22 cellular contexts compared by ENCODE assay signal in the genomic region with DNA sequence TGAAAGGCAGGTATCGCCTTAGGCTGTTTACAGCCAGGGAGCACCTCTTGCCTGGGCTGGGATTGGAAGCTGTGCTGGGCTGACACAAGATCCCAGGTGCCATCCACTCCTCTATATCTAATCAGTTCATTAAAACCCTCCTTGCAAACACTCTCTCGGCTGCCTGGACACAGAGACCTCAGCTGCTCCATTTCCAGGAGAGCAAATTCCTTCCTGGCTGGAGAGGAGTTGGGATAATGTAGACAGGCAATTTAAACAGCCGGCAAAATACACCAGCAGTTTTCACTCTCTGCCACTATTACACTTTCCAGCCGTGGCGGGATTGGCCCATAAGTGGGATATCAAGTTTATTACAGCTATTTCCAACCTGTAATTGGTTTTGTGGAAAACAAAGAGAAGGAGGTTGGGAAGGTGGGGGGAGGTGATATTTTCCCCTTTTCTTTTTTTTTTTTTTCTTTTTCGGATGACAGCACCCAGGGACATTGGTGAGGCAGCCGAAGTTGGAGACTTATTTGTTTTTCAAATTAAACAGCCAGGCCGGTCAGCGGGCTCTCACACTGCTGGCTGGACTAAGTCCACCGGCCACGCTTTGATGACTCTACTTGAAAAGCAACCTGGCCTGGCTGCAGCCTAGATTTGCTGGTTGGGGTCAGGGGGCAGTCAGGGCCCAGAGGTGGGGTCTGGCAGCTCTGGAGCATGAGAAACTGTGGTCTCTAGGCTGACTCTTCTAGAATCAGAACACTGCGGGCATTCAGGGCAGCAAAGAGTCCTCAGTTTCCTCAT.
DNase-seq lines count a peak whose midpoint lies in the region; FAIRE-seq and TF ChIP-seq lines count a peak whose summit lies in the region.
"Had no signal": no experiment of that assay in that cellular context is flagged by ENCODE, and none has a peak within 500 bp of the region (broad histone marks: within the 10 kb centered on the region; RNA-seq: fewer than 3 reads in every experiment).

No MANE protein-coding gene starts in this region.

- FAIRE-seq in RCC 7860 (lab: Jason Lieb, UNC): no peak
- FAIRE-seq: bronchial epithelial cell, urothelium cell line had no signal

- H3K4me2 ChIP-seq in Karpas-422 (ENCODE audit: low read depth, low read length, poor library complexity, severe bottlenecking): peak overlapping the region; percentile 16

- H3K27me3 Mint-ChIP-seq in nephron (ENCODE audit: low read depth): peaks cover 86% of the 10 kb centered on the region

- intact Hi-C loops in head of caudate nucleus (cut with DNase I): no loop called here

- H3K36me3 ChIP-seq in Karpas-422 (ENCODE audit: insufficient read depth, low read length): no peaks in the 10 kb centered on the region
- H3K36me3 ChIP-seq: prostate gland, sigmoid colon, SJCRH30 had no signal

- peaks cover 73% of the 10 kb centered on the region for H3K4me1 ChIP-seq in Karpas-422 (ENCODE audit: low read length)
- H3K4me1 ChIP-seq: prostate gland, sigmoid colon, SJCRH30 had no signal

- no peaks in the 10 kb centered on the region for H3K9me3 Mint-ChIP-seq in nephron
- H3K9me3 Mint-ChIP-seq: activated naive CD4-positive, alpha-beta T cell treated with anti-CD3 and anti-CD28 coated beads for 36 hours; stimulated activated memory B cell treated with anti-CD40 and anti-IgM and Interleukin-4, amounts not matched to agents 10 μg/mL and 1 μg/mL and 100 μg/mL, for 72 hours had no signal

- H3K79me2 ChIP-seq in Karpas-422 (ENCODE audit: low read length): no peaks in the 10 kb centered on the region

- no peaks in the 10 kb centered on the region for H3K9me3 ChIP-seq in Karpas-422 (ENCODE audit: low read length)
- H3K9me3 ChIP-seq: prostate gland, sigmoid colon, SJCRH30 had no signal

- no peak for DNase-seq in Karpas-422
- peak; percentile 39 for DNase-seq in NCI-H2107 (lab: John Stamatoyannopoulos, UW)
- no peak for DNase-seq in head of caudate nucleus
- DNase-seq in kidney tubule cell (ENCODE audit: low spot score): no peak
- no peak for DNase-seq in RCC 7860 (ENCODE audit: low spot score)
- DNase-seq: activated CD4-positive, CD25-positive, alpha-beta regulatory T cell; activated naive CD4-positive, alpha-beta T cell treated with anti-CD3 and anti-CD28 coated beads for 36 hours; effector CD8-positive, alpha-beta T cell; KG1; mammary epithelial cell; NCI-H187; NCI-H446 treated with DMSO at 0.1 percent for 48 hours; sigmoid colon; SJCRH30; stimulated activated CD4-positive, alpha-beta T cell treated with anti-CD3 and anti-CD28 coated beads, Interleukin-4, amount 100 ng/mL, for 4 hours had no signal

- no peaks in the 10 kb centered on the region for H3K36me3 Mint-ChIP-seq in nephron (ENCODE audit: low read depth)
- H3K36me3 Mint-ChIP-seq: stimulated activated memory B cell treated with anti-CD40 and anti-IgM and Interleukin-4, amounts not matched to agents 10 μg/mL and 1 μg/mL and 100 μg/mL, for 72 hours had no signal

- H3K4me3 Mint-ChIP-seq in nephron: peak overlapping the region in 1 of 3 experiments; percentile 5
- H3K4me3 Mint-ChIP-seq: activated naive CD4-positive, alpha-beta T cell treated with anti-CD3 and anti-CD28 coated beads for 36 hours; stimulated activated memory B cell treated with anti-CD40 and anti-IgM and Interleukin-4, amounts not matched to agents 10 μg/mL and 1 μg/mL and 100 μg/mL, for 72 hours had no signal

- H3K27me3 ChIP-seq in Karpas-422 (ENCODE audit: low read length): no peaks in the 10 kb centered on the region; the same call in 1 of the 2 replicates

- H2AFZ ChIP-seq in Karpas-422 (ENCODE audit: low read length): no peak overlapping the region

- no peaks in the 10 kb centered on the region for H4K20me1 ChIP-seq in Karpas-422 (ENCODE audit: insufficient read depth, low read depth, low read length)

- no peaks in the 10 kb centered on the region for H3K9me2 ChIP-seq in Karpas-422 (replicated peaks; ENCODE audit: insufficient read depth, low read length)

- H3K4me3 ChIP-seq in Karpas-422 (ENCODE audit: low read length): no peak overlapping the region
- H3K4me3 ChIP-seq: prostate gland, sigmoid colon, SJCRH30 had no signal

- TF ChIP-seq CTCF in VCaP (conservative IDR thresholded peaks at IDR 0.05) (no peak), nephron (IDR thresholded peaks at IDR 0.05; ENCODE audit: unreplicated experiment in 3 of 3) (no peak)

- peak overlapping the region in 2 of 3 experiments; percentile 76 to 85 for H3K27ac Mint-ChIP-seq in nephron
- H3K27ac Mint-ChIP-seq: activated naive CD4-positive, alpha-beta T cell treated with anti-CD3 and anti-CD28 coated beads for 36 hours; stimulated activated memory B cell treated with anti-CD40 and anti-IgM and Interleukin-4, amounts not matched to agents 10 μg/mL and 1 μg/mL and 100 μg/mL, for 72 hours had no signal

- no peak overlapping the region for H3K9ac ChIP-seq in Karpas-422 (ENCODE audit: low read length)

- H3K27ac ChIP-seq in Karpas-422 (ENCODE audit: low read length) (no peak overlapping the region), VCaP (peak overlapping the region; percentile 56)
- H3K27ac ChIP-seq: C4-2B, prostate gland, sigmoid colon, SJCRH30 had no signal

- H3K4me1 Mint-ChIP-seq in nephron: peaks cover 26% of the 10 kb centered on the region
- H3K4me1 Mint-ChIP-seq: stimulated activated memory B cell treated with anti-CD40 and anti-IgM and Interleukin-4, amounts not matched to agents 10 μg/mL and 1 μg/mL and 100 μg/mL, for 72 hours had no signal
